ENCODE assay signal across 8 cellular contexts in the genomic region with DNA sequence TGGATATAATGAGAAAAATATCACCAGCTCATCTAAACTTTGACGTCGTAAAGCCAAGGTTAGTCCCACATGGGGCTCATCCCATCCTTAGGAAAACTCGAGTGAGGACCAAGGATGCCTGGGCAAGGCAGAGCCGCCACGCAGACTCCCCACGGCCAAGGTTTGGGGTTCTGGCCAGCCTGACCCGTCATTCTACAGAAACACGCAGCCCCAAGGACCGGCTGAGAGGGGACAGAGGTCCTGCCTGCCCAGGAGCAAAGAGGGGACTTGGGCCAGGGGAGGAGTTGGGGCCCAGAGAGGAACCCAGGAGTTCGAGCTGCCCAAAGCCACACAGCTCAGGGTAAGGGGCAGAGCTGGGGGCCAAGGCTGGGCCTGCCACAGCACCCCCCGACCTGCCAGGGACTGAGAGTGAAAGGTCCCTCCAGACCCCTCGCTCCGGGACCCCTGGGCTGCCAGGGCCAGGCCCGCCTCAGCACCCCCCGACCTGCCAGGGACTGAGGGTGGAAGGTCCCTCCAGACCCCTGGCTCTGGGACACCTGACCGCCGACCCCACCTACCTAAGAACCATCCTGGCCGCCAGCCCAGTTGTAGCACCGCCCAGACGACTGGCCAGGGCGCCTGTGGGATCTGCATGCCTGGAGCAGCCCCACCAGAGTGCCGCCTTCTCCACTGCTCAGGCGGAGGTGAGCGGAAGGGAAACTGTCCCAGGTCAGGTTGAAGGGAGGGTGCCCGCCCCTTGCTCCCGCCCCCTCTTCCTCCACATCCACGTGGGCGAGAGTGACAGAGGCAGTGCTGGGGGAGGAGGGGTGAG. TPM values are rescaled to one million over a fixed set of nuclear protein-coding genes. Genes with fewer than 3 reads are reported as not detected.
DNase-seq lines count a peak whose midpoint lies in the region; TF ChIP-seq lines count a peak whose summit lies in the region.

A gene (minus strand): TSS at position 689 of the 811 bp plus-strand sequence. CDS start 56 bp downstream, at position 633.

- H3K9me3 ChIP-seq in HEK293 (ENCODE audit: control insufficient read depth, insufficient read depth, low read depth, low read length) (no peaks in the 10 kb centered on the region), esophagus squamous epithelium (no peaks in the 10 kb centered on the region), skeletal muscle satellite cell (replicated peaks; ENCODE audit: low read length) (no peaks in the 10 kb centered on the region)

- CTCF ChIA-PET in HEK293 (lab: Yijun Ruan, JAX): interaction anchor here (0.6 kb wide), 1 partner anchor 14 kb away, joined by 4 read pairs; no protein-coding TSS in a partner anchor

- no peaks in the 10 kb centered on the region for H3K36me3 ChIP-seq in HEK293 (ENCODE audit: control insufficient read depth in 2 of 2, insufficient read depth in 1 of 2, low read length in 2 of 2)
- no peaks in the 10 kb centered on the region for H3K36me3 ChIP-seq in esophagus squamous epithelium
- H3K36me3 ChIP-seq in skeletal muscle satellite cell (ENCODE audit: insufficient read depth, low read length): no peaks in the 10 kb centered on the region

- POLR2A ChIA-PET in HEK293 (lab: Yijun Ruan, JAX): no interaction called here

- H3K27me3 ChIP-seq in esophagus squamous epithelium (peaks cover 0 to 47% (median 2%) of the 10 kb centered on the region in 4 donors), skeletal muscle satellite cell (ENCODE audit: control insufficient read depth, insufficient read depth, low read length) (peaks cover 9% of the 10 kb centered on the region)

- DNase-seq in COLO668 (lab: John Stamatoyannopoulos, UW; ENCODE audit: unreplicated experiment) (peak; percentile 24), esophagus squamous epithelium (lab: John Stamatoyannopoulos, UW) (no peak), NCI-H1105 treated with DMSO at 0.1 percent for 48 hours (lab: John Stamatoyannopoulos, UW) (no peak), NCI-H1436 (lab: John Stamatoyannopoulos, UW) (no peak), OCI-M1 (lab: John Stamatoyannopoulos, UW) (no peak)
- peak; percentile 75 to 82 for DNase-seq in activated CD4-positive, alpha-beta T cell treated with anti-CD3 and anti-CD28 coated beads, Interleukin-2, amount 50 U/mL, for 4 hours

- no peak within 1 kb of the TSS for H3K4me3 ChIP-seq in HEK293 (ENCODE audit: low read depth, low read length)
- H3K4me3 ChIP-seq in esophagus squamous epithelium: peak within 1 kb of the TSS; percentile 1 to 52 (median 30)
- peak within 1 kb of the TSS; percentile 58 for H3K4me3 ChIP-seq in skeletal muscle satellite cell (ENCODE audit: low read length)

- H3K4me2 ChIP-seq in skeletal muscle satellite cell (ENCODE audit: low read length): peak within 1 kb of the TSS; percentile 81

- WGBS in esophagus squamous epithelium, 2 donors: 79 to 81% methylated on average over 8 to 10 of the region's 28 CpGs

- no peaks in the 10 kb centered on the region for H3K4me1 ChIP-seq in HEK293 (ENCODE audit: control insufficient read depth, insufficient read depth, low read length)
- peaks cover 11 to 36% (median 27%) of the 10 kb centered on the region in 3 donors for H3K4me1 ChIP-seq in esophagus squamous epithelium
- peaks cover 23% of the 10 kb centered on the region for H3K4me1 ChIP-seq in skeletal muscle satellite cell (ENCODE audit: control insufficient read depth, insufficient read depth, low read length)

- peak within 1 kb of the TSS; percentile 44 for H3K9ac ChIP-seq in skeletal muscle satellite cell (ENCODE audit: low read depth, low read length)

- TF ChIP-seq CTCF in HEK293 (tag by site-specific recombination; IDR thresholded peaks at IDR 0.05) (no peak), esophagus squamous epithelium (IDR thresholded peaks at IDR 0.05) (no peak)

- H3K27ac ChIP-seq in HEK293 (ENCODE audit: extremely low read depth, low read depth, low read length): no peak within 1 kb of the TSS
- peak within 1 kb of the TSS; percentile 66 to 91 (median 80) for H3K27ac ChIP-seq in esophagus squamous epithelium

- TF ChIP-seq POLR2A in esophagus squamous epithelium (IDR thresholded peaks at IDR 0.05): peak in 1 of 4 donors; percentile 52

- intact Hi-C loops in esophagus squamous epithelium (cut with DNase I): no loop called here

TF ChIP-seq in HEK293, 187 proteins besides CTCF, POLR2A, EP300 and RAD21:
- TF ChIP-seq SP7 (tag by site-specific recombination; IDR thresholded peaks at IDR 0.05): 0 out of 2 replicates have a peak, but pooled peaks have one; percentile 12
- TF ChIP-seq ZFHX2 (tag by site-specific recombination; conservative IDR thresholded peaks at IDR 0.05): peak; percentile 79
- no peak for TF ChIP-seq KLF16 (tag by site-specific recombination; IDR thresholded peaks at IDR 0.05)
- TF ChIP-seq EGR2 (tag by site-specific recombination; IDR thresholded peaks at IDR 0.05; ENCODE audit: low read depth): peak; percentile 66
- TF ChIP-seq, protein P1, sequence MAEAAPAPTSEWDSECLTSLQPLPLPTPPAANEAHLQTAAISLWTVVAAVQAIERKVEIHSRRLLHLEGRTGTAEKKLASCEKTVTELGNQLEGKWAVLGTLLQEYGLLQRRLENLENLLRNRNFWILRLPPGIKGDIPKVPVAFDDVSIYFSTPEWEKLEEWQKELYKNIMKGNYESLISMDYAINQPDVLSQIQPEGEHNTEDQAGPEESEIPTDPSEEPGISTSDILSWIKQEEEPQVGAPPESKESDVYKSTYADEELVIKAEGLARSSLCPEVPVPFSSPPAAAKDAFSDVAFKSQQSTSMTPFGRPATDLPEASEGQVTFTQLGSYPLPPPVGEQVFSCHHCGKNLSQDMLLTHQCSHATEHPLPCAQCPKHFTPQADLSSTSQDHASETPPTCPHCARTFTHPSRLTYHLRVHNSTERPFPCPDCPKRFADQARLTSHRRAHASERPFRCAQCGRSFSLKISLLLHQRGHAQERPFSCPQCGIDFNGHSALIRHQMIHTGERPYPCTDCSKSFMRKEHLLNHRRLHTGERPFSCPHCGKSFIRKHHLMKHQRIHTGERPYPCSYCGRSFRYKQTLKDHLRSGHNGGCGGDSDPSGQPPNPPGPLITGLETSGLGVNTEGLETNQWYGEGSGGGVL (tag by site-specific recombination; IDR thresholded peaks at IDR 0.05): no peak

RNA-seq across cellular contexts. Expression of the gene that starts here (rescaled TPM):
- 1 to 10 TPM; 1.2 to 2.5 (median 1.5) TPM for total RNA-seq in esophagus squamous epithelium
- total RNA-seq in skeletal muscle satellite cell (2012; rRNA removed): not detected in 2 replicates

Comparison
In these comparisons a context has a peak if more than half of its experiments do, and no peak if none do; other contexts are left out.
1. DNase-seq: peak in COLO668 (single experiment) and activated CD4-positive, alpha-beta T cell treated with anti-CD3 and anti-CD28 coated beads, Interleukin-2, amount 50 U/mL, for 4 hours (2 of 2); none in esophagus squamous epithelium (single experiment), NCI-H1105 treated with DMSO at 0.1 percent for 48 hours (single experiment), NCI-H1436 (single experiment) and OCI-M1 (single experiment).